13 cellular contexts compared by ENCODE assay signal in genomic region chr13:44267966-44268365, GRCh38.
DNase-seq lines count a peak whose midpoint lies in the region; ATAC-seq and TF ChIP-seq lines count a peak whose summit lies in the region.
"Had no signal": no experiment of that assay in that cellular context is flagged by ENCODE, and none has a peak within 500 bp of the region (broad histone marks: within the 10 kb centered on the region; RNA-seq: fewer than 3 reads in every experiment).

No MANE protein-coding gene starts in this region.

- H3K9me3 ChIP-seq in SK-N-SH, result no peaks in the 10 kb centered on the region

- no peak for TF ChIP-seq POLR2A in GM18505 (IDR thresholded peaks at IDR 0.05; ENCODE audit: borderline replicate concordance, extremely low read depth, insufficient read depth, insufficient read length)

- no peaks in the 10 kb centered on the region for H3K79me2 ChIP-seq in SK-N-SH (ENCODE audit: insufficient read depth)

- intact Hi-C loops in sciatic nerve (cut with DNase I), result no loop called here

- TF ChIP-seq RAD21 in SK-N-SH (IDR thresholded peaks at IDR 0.05; ENCODE audit: low read length), result no peak

- TF ChIP-seq EP300 in SK-N-SH (IDR thresholded peaks at IDR 0.05; ENCODE audit: borderline replicate concordance in 1 of 2, low read depth in 1 of 2, low read length in 1 of 2), result no peak

- peak; percentile 44 for ATAC-seq in sciatic nerve
- ATAC-seq in GM21786 (IDR thresholded peaks at IDR 0.05; ENCODE audit: unreplicated experiment), result no peak
- no peak for ATAC-seq in GM21423 (IDR thresholded peaks at IDR 0.05; ENCODE audit: unreplicated experiment)
- ATAC-seq in GM18505 (IDR thresholded peaks at IDR 0.05; ENCODE audit: unreplicated experiment), result no peak
- ATAC-seq: stimulated activated naive CD8-positive, alpha-beta T cell treated with anti-CD3 and anti-CD28 coated beads, Interleukin-15, amount 100 ng/mL, for 72 hours had no signal

- WGBS in SK-N-SH (ENCODE audit: low lambda C conversion rate), result 76% methylated on average over 4 of the region's 4 CpGs

- peaks cover 3 to 24% of the 10 kb centered on the region in 2 experiments; a peak in 2 of 4 replicates for H3K4me1 ChIP-seq in SK-N-SH (ENCODE audit: control insufficient read depth in 1 of 2, insufficient read depth in 2 of 2, low read depth in 1 of 2, low read length in 1 of 2)

- no peak overlapping the region for H2AFZ ChIP-seq in SK-N-SH (ENCODE audit: low read depth)

- CTCF ChIA-PET in SK-N-SH (lab: Yijun Ruan, JAX), result no interaction called here

- POLR2A ChIA-PET in SK-N-SH (lab: Yijun Ruan, JAX), result no interaction called here

- H3K9ac ChIP-seq in SK-N-SH, result no peak overlapping the region

- no peaks in the 10 kb centered on the region for H4K20me1 ChIP-seq in SK-N-SH (ENCODE audit: insufficient read depth)

- no peaks in the 10 kb centered on the region for H3K36me3 ChIP-seq in SK-N-SH (replicated peaks in 1 of 2; ENCODE audit: control insufficient read depth in 1 of 2, insufficient read depth in 2 of 2, low read length in 1 of 2)

- H3K9me2 ChIP-seq in SK-N-SH, result no peaks in the 10 kb centered on the region

- no peaks in the 10 kb centered on the region for H3F3A ChIP-seq in SK-N-SH (replicated peaks; ENCODE audit: insufficient read depth)

- H3K27ac ChIP-seq in SK-N-SH (ENCODE audit: low read depth in 2 of 2, low read length in 1 of 2), result no peak overlapping the region

- DNase-seq in EL, result peak; percentile 55
- no peak for DNase-seq in SK-N-SH
- DNase-seq in fibroblast of gingiva (ENCODE audit: low read depth), result peak; percentile 86
- no peak for DNase-seq in sciatic nerve (ENCODE audit: low spot score)
- DNase-seq in stimulated activated CD4-positive, alpha-beta T cell treated with anti-CD3 and anti-CD28 coated beads, Interleukin-12 subunit alpha, Interleukin-12 subunit beta, amount 100 ng/mL, for 4 hours, result no peak
- DNase-seq: activated CD4-positive, alpha-beta T cell treated with anti-CD3 and anti-CD28 coated beads, Interleukin-2, amount 10 ng/mL, durations not matched to agents 7 days and 5 days; activated T-cell treated with anti-CD3 and anti-CD28 coated beads, Interleukin-2, amount 50 U/mL, for 48 hours; aorta; CD4-positive, alpha-beta memory T cell; stimulated activated naive CD8-positive, alpha-beta T cell treated with anti-CD3 and anti-CD28 coated beads, Interleukin-15, amount 100 ng/mL, for 72 hours had no signal

- TF ChIP-seq CTCF in SK-N-SH (IDR thresholded peaks at IDR 0.05), result no peak

- H3K4me3 ChIP-seq in SK-N-SH (ENCODE audit: low read depth in 2 of 2, low read length in 1 of 2), result no peak overlapping the region

- no peaks in the 10 kb centered on the region for H3K27me3 ChIP-seq in SK-N-SH (ENCODE audit: insufficient read depth)

- no peak overlapping the region for H3K4me2 ChIP-seq in SK-N-SH

TF ChIP-seq in SK-N-SH, 30 proteins besides CTCF, POLR2A, EP300 and RAD21:
- no peak for TF ChIP-seq ZBTB33 (IDR thresholded peaks at IDR 0.05; ENCODE audit: borderline replicate concordance, low read depth)
- TF ChIP-seq ELF1 (IDR thresholded peaks at IDR 0.05), result no peak
- TF ChIP-seq EZH2phosphoT487 (IDR thresholded peaks at IDR 0.05; ENCODE audit: borderline replicate concordance, low read depth), result no peak
- no peak for TF ChIP-seq TEAD4 (IDR thresholded peaks at IDR 0.05; ENCODE audit: borderline replicate concordance, insufficient read depth)
- 0 out of 2 replicates have a peak, but pooled peaks have one; percentile 16 for TF ChIP-seq TCF12 (IDR thresholded peaks at IDR 0.05)
- no peak for TF ChIP-seq FOXM1 (IDR thresholded peaks at IDR 0.05; ENCODE audit: low read depth)
- TF ChIP-seq PBX3 (IDR thresholded peaks at IDR 0.05), result peak; percentile 20; the same call in 1 of the 2 replicates
- TF ChIP-seq NFIC (IDR thresholded peaks at IDR 0.05; ENCODE audit: borderline replicate concordance), result peak; percentile 48; the same call in 1 of the 2 replicates
- no peak for TF ChIP-seq RCOR1 (IDR thresholded peaks at IDR 0.05; ENCODE audit: low read length)
- TF ChIP-seq FOSL2 (IDR thresholded peaks at IDR 0.05; ENCODE audit: borderline replicate concordance, low read depth), result no peak
- TF ChIP-seq REST (IDR thresholded peaks at IDR 0.05; ENCODE audit: low read depth, low read length), result no peak
- no peak for TF ChIP-seq YY1 (IDR thresholded peaks at IDR 0.05; ENCODE audit: low read depth)
- TF ChIP-seq MAX (IDR thresholded peaks at IDR 0.05; ENCODE audit: low read depth), result no peak
- no peak for TF ChIP-seq JUND (IDR thresholded peaks at IDR 0.05)
- TF ChIP-seq RXRA (IDR thresholded peaks at IDR 0.05; ENCODE audit: borderline replicate concordance, low read depth), result no peak
- no peak for TF ChIP-seq SIN3A (IDR thresholded peaks at IDR 0.05; ENCODE audit: borderline replicate concordance, low read depth, low read length)
- no peak for TF ChIP-seq GABPA (IDR thresholded peaks at IDR 0.05; ENCODE audit: low read depth)
- no peak for TF ChIP-seq CHD2 (IDR thresholded peaks at IDR 0.05; ENCODE audit: low read length, partially characterized antibody)
- TF ChIP-seq FOXJ3 (CRISPR knock-in tag; IDR thresholded peaks at IDR 0.05), result no peak
- TF ChIP-seq IRF3 (IDR thresholded peaks at IDR 0.05; ENCODE audit: low read depth, low read length), result no peak
- TF ChIP-seq RFX5 (IDR thresholded peaks at IDR 0.05; ENCODE audit: low read length), result no peak

Comparison
In these comparisons a context has a peak if more than half of its experiments do, and no peak if none do; other contexts are left out.
1. DNase-seq: peak in EL (single experiment) and fibroblast of gingiva (single experiment); none in SK-N-SH (single experiment), sciatic nerve (single experiment) and stimulated activated CD4-positive, alpha-beta T cell treated with anti-CD3 and anti-CD28 coated beads, Interleukin-12 subunit alpha, Interleukin-12 subunit beta, amount 100 ng/mL, for 4 hours (single experiment).